In the genomic region with DNA sequence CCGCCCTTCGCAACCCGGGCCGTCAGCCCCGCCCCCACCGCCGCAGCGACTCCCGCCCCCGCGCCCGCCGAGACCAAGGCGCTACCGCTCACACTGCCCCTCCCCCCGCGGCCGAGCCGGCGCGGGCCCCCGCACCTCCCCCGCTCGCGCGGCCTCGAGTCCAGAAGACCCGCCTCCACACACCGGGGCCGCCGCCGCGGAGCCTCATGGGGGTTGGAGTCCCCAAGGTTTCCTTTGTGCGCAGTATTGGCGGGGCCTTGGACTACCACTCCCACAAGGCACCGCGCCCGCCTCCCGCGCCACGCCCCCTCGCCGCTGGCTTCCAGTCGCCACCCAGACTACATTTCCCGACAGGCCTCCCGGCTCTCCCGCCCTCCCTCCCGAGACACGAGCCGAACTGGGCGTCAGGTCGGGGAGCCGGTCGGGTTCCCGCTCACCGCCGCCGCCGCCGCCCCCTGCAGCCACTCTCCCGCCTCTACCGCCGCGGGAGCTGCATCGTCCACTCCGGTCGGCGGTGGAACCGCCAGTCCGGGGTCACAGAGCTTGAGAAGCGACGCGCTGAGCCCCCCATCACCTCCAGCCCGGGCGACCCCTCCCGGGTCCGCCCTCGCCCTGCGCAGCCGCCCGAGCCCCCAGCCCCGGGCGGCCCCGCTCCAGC, we compare ENCODE assay signal across 8 cellular contexts. TPM values are rescaled to one million over a fixed set of nuclear protein-coding genes. Genes with fewer than 3 reads are reported as not detected.
A peak's percentile ranks its signal among the peaks of the same experiment; 100 is the strongest.
DNase-seq lines count a peak whose midpoint lies in the region; ATAC-seq and TF ChIP-seq lines count a peak whose summit lies in the region.

A gene (plus strand): TSS at position 371 of the 658 bp plus-strand sequence. CDS start 336 bp downstream, outside the sequence.

- peak; percentile 19 for TF ChIP-seq POLR2A in GM18505 (IDR thresholded peaks at IDR 0.05; ENCODE audit: borderline replicate concordance, extremely low read depth, insufficient read depth, insufficient read length)

- H3K4me1 ChIP-seq in right atrium auricular region (peaks cover 0 to 38% of the 10 kb centered on the region in 2 donors), psoas muscle (peaks cover 23% of the 10 kb centered on the region), urinary bladder (ENCODE audit: insufficient read depth) (peaks cover 1% of the 10 kb centered on the region)

- H3K9me3 ChIP-seq in right atrium auricular region = no peaks in the 10 kb centered on the region
- H3K9me3 ChIP-seq in psoas muscle = no peaks in the 10 kb centered on the region

- TF ChIP-seq CTCF in right atrium auricular region (IDR thresholded peaks at IDR 0.05) (no peak), psoas muscle (IDR thresholded peaks at IDR 0.05) (no peak)

- ATAC-seq in GM18505 (IDR thresholded peaks at IDR 0.05; ENCODE audit: unreplicated experiment) (peak; percentile 88), HG02970 (IDR thresholded peaks at IDR 0.05; ENCODE audit: low FRiP score, unreplicated experiment) (peak; percentile 94), psoas muscle (peak; percentile 91 to 98 (median 92))

- H3K27me3 ChIP-seq in right atrium auricular region (no peaks in the 10 kb centered on the region), psoas muscle (ENCODE audit: insufficient read depth in 3 of 3, low read length in 2 of 3) (no peaks in the 10 kb centered on the region)

- 0 to 1% (median 0%) methylated on average over 21 to 84 of the region's 84 CpGs for WGBS in psoas muscle, 3 donors
- 1% methylated on average over 84 of the region's 84 CpGs for WGBS in urinary bladder

- intact Hi-C loops in psoas muscle (cut with DNase I) = loop anchor here in 1 of 2 donors (1.0 kb wide), 1 partner anchor 11 kb away; a partner anchor contains a TSS

- H3K27ac ChIP-seq in angular gyrus (ENCODE audit: low read depth, low read length) (peak within 1 kb of the TSS; percentile 96), right atrium auricular region (peak within 1 kb of the TSS; percentile 96 to 97), psoas muscle (peak within 1 kb of the TSS; percentile 98), urinary bladder (ENCODE audit: low read depth) (peak within 1 kb of the TSS; percentile 93)

- H3K4me3 ChIP-seq in right atrium auricular region = peak within 1 kb of the TSS; percentile 97 to 98
- peak within 1 kb of the TSS; percentile 82 for H3K4me3 ChIP-seq in psoas muscle
- peak within 1 kb of the TSS; percentile 100 for H3K4me3 ChIP-seq in urinary bladder (ENCODE audit: low read depth, low read length)

- peak; percentile 94 for DNase-seq in NCI-H187 treated with DMSO at 0.1 percent for 48 hours (lab: John Stamatoyannopoulos, UW)
- DNase-seq in T-helper 2 cell = peak; percentile 98 to 100 (median 99)
- peak; percentile 100 for DNase-seq in right atrium auricular region (ENCODE audit: low spot score)
- DNase-seq in psoas muscle = peak; percentile 100

- H3K36me3 ChIP-seq in right atrium auricular region = no peaks in the 10 kb centered on the region
- peaks cover 0 to 18% of the 10 kb centered on the region in 2 donors for H3K36me3 ChIP-seq in psoas muscle (ENCODE audit: insufficient read depth in 1 of 2, low read depth in 1 of 2)
- no peaks in the 10 kb centered on the region for H3K36me3 ChIP-seq in urinary bladder (ENCODE audit: insufficient read depth)

RNA-seq across cellular contexts. Expression of the gene that starts here (rescaled TPM):
- total RNA-seq in right atrium auricular region (1 to 10 TPM; 5.0 to 8.1 TPM), psoas muscle (10 to 100 TPM in 1 of 4 donors, 1 to 10 TPM in 3; 5.4 to 21.3 (median 8.2) TPM), urinary bladder (16.3 TPM)
- polyA plus RNA-seq in psoas muscle (1 to 10 TPM; 4.8 to 7.5 (median 7.1) TPM), urinary bladder (19.0 TPM)

Comparison
In these comparisons a context has a peak if more than half of its experiments do, and no peak if none do; other contexts are left out.
1. Peak in every context shown above with its lines: DNase-seq, ATAC-seq, H3K4me3 ChIP-seq and H3K27ac ChIP-seq.